In the genomic region with DNA sequence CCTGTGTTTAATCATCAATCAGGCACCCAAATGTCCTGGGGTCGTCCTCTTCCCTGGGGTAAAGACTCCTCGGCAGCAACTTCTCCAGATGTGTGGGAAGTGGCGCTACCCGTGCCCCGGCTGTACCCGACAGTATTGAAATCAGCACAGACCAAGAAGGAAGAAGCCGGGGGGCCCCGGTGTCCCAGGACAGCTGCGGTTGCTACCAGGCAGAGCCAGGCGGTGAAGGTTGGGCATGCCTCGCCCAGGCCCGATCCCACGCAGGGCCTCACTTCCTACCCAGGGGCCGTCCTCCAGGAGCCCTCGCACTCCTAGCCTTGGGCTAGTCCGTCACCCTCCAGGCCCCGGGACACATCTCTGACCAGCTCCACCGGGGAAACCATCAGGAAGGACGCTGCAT, we compare ENCODE assay signal across 24 cellular contexts. TPM values are rescaled to one million over a fixed set of nuclear protein-coding genes. Genes with fewer than 3 reads are reported as not detected.
DNase-seq lines count a peak whose midpoint lies in the region; ATAC-seq, FAIRE-seq and TF ChIP-seq lines count a peak whose summit lies in the region.
"Had no signal": no experiment of that assay in that cellular context is flagged by ENCODE, and none has a peak within 500 bp of the region (broad histone marks: within the 10 kb centered on the region; RNA-seq: fewer than 3 reads in every experiment).

No MANE protein-coding gene starts in this region.

- H3K4me3 Mint-ChIP-seq in activated naive CD4-positive, alpha-beta T cell treated with anti-CD3 and anti-CD28 coated beads for 36 hours: no peak overlapping the region
- H3K4me3 Mint-ChIP-seq: CD14-positive monocyte; CD4-positive, alpha-beta T cell; GM23338; H9 had no signal

- no peak for ATAC-seq in activated naive CD4-positive, alpha-beta T cell treated with anti-CD3 and anti-CD28 coated beads, Interleukin-2, amount 50 U/mL, for 72 hours
- ATAC-seq in K562: no peak
- no peak for ATAC-seq in GM21786 (IDR thresholded peaks at IDR 0.05; ENCODE audit: unreplicated experiment)
- ATAC-seq: GM12878, GM23338, HCT116 had no signal

- 94% methylated on average over 13 of the region's 19 CpGs for WGBS in K562 (ENCODE audit: insufficient coverage, low coverage, missing lambda C conversion rate)

- H3K4me1 ChIP-seq in BLaER1: peaks cover 51% of the 10 kb centered on the region
- peaks cover under 1 to 54% (median 46%) of the 10 kb centered on the region in 10 experiments; a peak in 18 of 20 replicates for H3K4me1 ChIP-seq in BLaER1 treated with 17β-estradiol and CSF1 and Interleukin-3, amounts not matched to agents 10 nM and 100 nM
- H3K4me1 ChIP-seq in K562 (replicated peaks in 1 of 2; ENCODE audit: control insufficient read depth in 2 of 2, insufficient read depth in 2 of 2, low read length in 2 of 2): peaks cover 0 to 19% of the 10 kb centered on the region in 2 experiments; a peak in 2 of 5 replicates

- peaks cover 3% of the 10 kb centered on the region for H3K4me1 Mint-ChIP-seq in activated naive CD4-positive, alpha-beta T cell treated with anti-CD3 and anti-CD28 coated beads for 36 hours (ENCODE audit: low read depth)
- H3K4me1 Mint-ChIP-seq: CD14-positive monocyte, GM23338, H9 had no signal

- H3K27me3 Mint-ChIP-seq in activated naive CD4-positive, alpha-beta T cell treated with anti-CD3 and anti-CD28 coated beads for 36 hours (ENCODE audit: low read depth): no peaks in the 10 kb centered on the region
- H3K27me3 Mint-ChIP-seq: CD4-positive, alpha-beta T cell; CD8-positive, alpha-beta memory T cell had no signal

- CTCF ChIA-PET in activated naive CD4-positive, alpha-beta T cell treated with anti-CD3 and anti-CD28 coated beads for 36 hours (lab: Charles Lee): no interaction called here
- CTCF ChIA-PET in K562 (lab: Yijun Ruan, JAX; ENCODE audit: low intra/inter-chr PET ratio): interaction anchor here (0.6 kb wide), 1 partner anchor 659 kb away, joined by 3 read pairs; no protein-coding TSS in a partner anchor

- no peak for TF ChIP-seq CTCF in K562 (IDR thresholded peaks at IDR 0.05 in 2 of 3, conservative IDR thresholded peaks at IDR 0.05 in 1 of 3; ENCODE audit: insufficient read depth in 2 of 3, low read depth in 1 of 3, low read length in 3 of 3)

- H3K27ac ChIP-seq in BLaER1: peak overlapping the region; percentile 69
- peak overlapping the region in 8 of 11 experiments; percentile 63 to 91 (median 74); a peak in 15 of 22 replicates for H3K27ac ChIP-seq in BLaER1 treated with 17β-estradiol and CSF1 and Interleukin-3, amounts not matched to agents 10 nM and 100 nM
- no peak overlapping the region for H3K27ac ChIP-seq in K562 (ENCODE audit: extremely low read depth, low read depth, low read length)

- no peaks in the 10 kb centered on the region for H3K27me3 ChIP-seq in BLaER1
- no peaks in the 10 kb centered on the region for H3K27me3 ChIP-seq in BLaER1 treated with 17β-estradiol and CSF1 and Interleukin-3, amounts not matched to agents 10 nM and 100 nM
- H3K27me3 ChIP-seq in K562 (ENCODE audit: control insufficient read depth in 2 of 2, insufficient read depth in 2 of 2, low read length in 2 of 2): no peaks in the 10 kb centered on the region

- peak overlapping the region; percentile 49; the same call in 1 of the 2 replicates for H3K4me2 ChIP-seq in BLaER1
- H3K4me2 ChIP-seq in BLaER1 treated with 17β-estradiol and CSF1 and Interleukin-3, amounts not matched to agents 10 nM and 100 nM: peak overlapping the region in 7 of 11 experiments; percentile 45 to 87 (median 77); a peak in 9 of 22 replicates
- H3K4me2 ChIP-seq in K562 (ENCODE audit: insufficient read depth, low read length): no peak overlapping the region
- H3K4me2 ChIP-seq: GM23338 had no signal

- TF ChIP-seq RAD21 in K562 (CRISPR knock-in tag; conservative IDR thresholded peaks at IDR 0.05 in 1 of 2, IDR thresholded peaks at IDR 0.05 in 1 of 2): no peak

- BruUV-seq in K562 (replicated peaks; lab: Mats Ljungman, UMichigan): TSS peak; percentile 31

- peak overlapping the region; percentile 30 for H3K27ac Mint-ChIP-seq in activated naive CD4-positive, alpha-beta T cell treated with anti-CD3 and anti-CD28 coated beads for 36 hours
- peak overlapping the region in 1 of 2 donors; percentile 60 for H3K27ac Mint-ChIP-seq in activated naive CD4-positive, alpha-beta T cell treated with anti-CD3 and anti-CD28 coated beads, Interleukin-2, amount 50 U/mL, for 72 hours
- H3K27ac Mint-ChIP-seq: CD4-positive, alpha-beta T cell; GM23338; H9 had no signal

- H3K36me3 Mint-ChIP-seq in activated naive CD4-positive, alpha-beta T cell treated with anti-CD3 and anti-CD28 coated beads for 36 hours (ENCODE audit: low read depth): peaks cover 7% of the 10 kb centered on the region
- H3K36me3 Mint-ChIP-seq in activated naive CD4-positive, alpha-beta T cell treated with anti-CD3 and anti-CD28 coated beads, Interleukin-2, amount 50 U/mL, for 72 hours: no peaks in the 10 kb centered on the region

- intact Hi-C loops in activated naive CD4-positive, alpha-beta T cell treated with anti-CD3 and anti-CD28 coated beads for 36 hours (cut with micrococcal nuclease): no loop called here
- intact Hi-C loops in K562 (cut with micrococcal nuclease): no loop called here

- H2AFZ ChIP-seq in K562 (ENCODE audit: low read depth, low read length): no peak overlapping the region
- H2AFZ ChIP-seq: GM23338 had no signal

- H3K9me3 Mint-ChIP-seq in activated naive CD4-positive, alpha-beta T cell treated with anti-CD3 and anti-CD28 coated beads for 36 hours: no peaks in the 10 kb centered on the region
- H3K9me3 Mint-ChIP-seq in activated naive CD4-positive, alpha-beta T cell treated with anti-CD3 and anti-CD28 coated beads, Interleukin-2, amount 50 U/mL, for 72 hours: no peaks in the 10 kb centered on the region
- H3K9me3 Mint-ChIP-seq: CD14-positive monocyte; CD4-positive, alpha-beta T cell; CD8-positive, alpha-beta memory T cell; GM23338; H9 had no signal

- H3K36me3 ChIP-seq in BLaER1 (peaks cover 99% of the 10 kb centered on the region), K562 (ENCODE audit: control insufficient read depth, insufficient read depth, low read length) (peaks cover 83% of the 10 kb centered on the region; the same call in 2 of the 3 replicates)
- peaks cover 88 to 100% (median 96%) of the 10 kb centered on the region in 11 experiments for H3K36me3 ChIP-seq in BLaER1 treated with 17β-estradiol and CSF1 and Interleukin-3, amounts not matched to agents 10 nM and 100 nM

- no peak for TF ChIP-seq POLR2A in K562 (conservative IDR thresholded peaks at IDR 0.05)

- no peaks in the 10 kb centered on the region for H3K79me2 ChIP-seq in K562 (ENCODE audit: control insufficient read depth, insufficient read depth, low read length)

- H4K20me1 ChIP-seq in BLaER1: peaks cover 26% of the 10 kb centered on the region
- peaks cover 0 to 92% (median 10%) of the 10 kb centered on the region in 11 experiments; a peak in 14 of 22 replicates for H4K20me1 ChIP-seq in BLaER1 treated with 17β-estradiol and CSF1 and Interleukin-3, amounts not matched to agents 10 nM and 100 nM
- no peaks in the 10 kb centered on the region for H4K20me1 ChIP-seq in K562 (replicated peaks; ENCODE audit: control insufficient read depth, insufficient read depth, low read length)

- POLR2A ChIA-PET in K562 (lab: Yijun Ruan, JAX): interaction anchor here (1.4 kb wide), 1 partner anchor 9 kb away, joined by 4 read pairs; no protein-coding TSS in a partner anchor

- no peak for TF ChIP-seq EP300 in K562 (IDR thresholded peaks at IDR 0.05; ENCODE audit: low read length)

- peaks cover 2% of the 10 kb centered on the region for H3K9me1 ChIP-seq in K562 (ENCODE audit: control insufficient read depth, insufficient read depth, low read length)

- peak overlapping the region; percentile 65; the same call in 1 of the 2 replicates for H3K9ac ChIP-seq in BLaER1
- H3K9ac ChIP-seq in BLaER1 treated with 17β-estradiol and CSF1 and Interleukin-3, amounts not matched to agents 10 nM and 100 nM: peak overlapping the region in 8 of 11 experiments; percentile 15 to 70 (median 60); a peak in 10 of 22 replicates
- no peak overlapping the region; a peak in 1 of 4 replicates for H3K9ac ChIP-seq in K562 (ENCODE audit: insufficient read depth in 1 of 2, low read depth in 2 of 2, low read length in 2 of 2)

- FAIRE-seq in K562 (lab: Jason Lieb, UNC): no peak
- FAIRE-seq: D721Med, GM12878, GM19239 had no signal

- in situ Hi-C loops in K562 (cut with MboI): no loop called here

- no peak for DNase-seq in activated naive CD4-positive, alpha-beta T cell treated with anti-CD3 and anti-CD28 coated beads for 36 hours
- no peak for DNase-seq in activated naive CD4-positive, alpha-beta T cell treated with anti-CD3 and anti-CD28 coated beads, Interleukin-2, amount 50 U/mL, for 72 hours (ENCODE audit: low spot score in 2 of 2)
- no peak for DNase-seq in K562 (ENCODE audit: extremely low read depth in 1 of 4, low spot score in 3 of 4)
- no peak for DNase-seq in NCI-H345 (lab: John Stamatoyannopoulos, UW)
- DNase-seq: CD4-positive, alpha-beta T cell; CD8-positive, alpha-beta memory T cell; DMS 273 treated with DMSO at 0.1 percent for 48 hours; DMS79; EL; GDM1; H9 had no signal

- no peak overlapping the region for H3K4me3 ChIP-seq in BLaER1
- no peak overlapping the region for H3K4me3 ChIP-seq in BLaER1 treated with 17β-estradiol and CSF1 and Interleukin-3, amounts not matched to agents 10 nM and 100 nM
- no peak overlapping the region for H3K4me3 ChIP-seq in K562
- H3K4me3 ChIP-seq: GM12878, GM23338 had no signal

- no peaks in the 10 kb centered on the region for H3K9me3 ChIP-seq in BLaER1
- H3K9me3 ChIP-seq in BLaER1 treated with 17β-estradiol and CSF1 and Interleukin-3, amounts not matched to agents 10 nM and 100 nM (replicated peaks in 1 of 11): no peaks in the 10 kb centered on the region
- H3K9me3 ChIP-seq in K562 (replicated peaks; ENCODE audit: control insufficient read depth, insufficient read depth, low read depth, low read length): no peaks in the 10 kb centered on the region

RNA-seq across cellular contexts. Expression of a gene that starts 9.0 kb away (rescaled TPM):
- total RNA-seq in activated naive CD4-positive, alpha-beta T cell treated with anti-CD3 and anti-CD28 coated beads for 36 hours: 1 to 10 TPM in 1 of 2 experiments, under 1 TPM in 1; 0.74 to 1.8 TPM
- total RNA-seq in activated naive CD4-positive, alpha-beta T cell treated with anti-CD3 and anti-CD28 coated beads, Interleukin-2, amount 50 U/mL, for 72 hours: 1 to 10 TPM; 2.6 to 3.6 TPM
- total RNA-seq in K562 (2011; cell fraction: chromatin; rRNA removed; ENCODE audit: low replicate concordance): 1.2 and 4.8 TPM in 2 replicates
- total RNA-seq in K562 (2011; cell fraction: nucleolus; rRNA removed): 2.5 and 3.0 TPM in 2 replicates
- total RNA-seq in K562 (2011; cell fraction: nucleoplasm; rRNA removed): 1.5 and 2.7 TPM in 2 replicates
- total RNA-seq in K562 (2014; rRNA removed) (0.04 TPM in 1 of 2 replicates, not detected in the other), K562 (2014; rRNA removed; fragmentation: Illumina TruSeq; extraction: Trizol) (not detected in 2 replicates), K562 (2015; rRNA removed; fragmentation: Illumina TruSeq; extraction: Trizol) (0.18 TPM in 1 of 2 replicates, not detected in the other), K562 (2021) (0.22 and 0.42 TPM in 2 replicates)
- polyA plus RNA-seq in K562 (2011; rRNA removed) (0.15 and 0.19 TPM in 2 replicates), K562 (2014; fragmentation: Illumina TruSeq; extraction: Trizol) (not detected in 2 replicates), K562 (2014; fragmentation: Nextera tagmentation; extraction: Ambion mirVana) (not detected), K562 (2014; rRNA removed) (0.03 and 1.4 TPM in 2 replicates)
- 0.04 TPM in 1 of 2 replicates, not detected in the other for polyA plus RNA-seq in K562 (2011; cell fraction: cytosol; rRNA removed)
- 1.1 and 2.4 TPM in 2 replicates for polyA plus RNA-seq in K562 (2011; cell fraction: nucleus; rRNA removed)
- polyA plus RNA-seq in K562 (2012): 0.39 and 4.2 TPM in 2 replicates
- not detected in 2 replicates for polyA minus RNA-seq in K562 (2011; rRNA and poly(A)+ RNA removed)
- not detected in 2 replicates for polyA minus RNA-seq in K562 (2011; cell fraction: cytosol; rRNA and poly(A)+ RNA removed)
- 0.33 and 0.54 TPM in 2 replicates for polyA minus RNA-seq in K562 (2011; cell fraction: nucleus; rRNA and poly(A)+ RNA removed)
- total RNA-seq: GM23338, H4 had no signal
- polyA plus RNA-seq: CD14-positive monocyte; CD8-positive, alpha-beta memory T cell had no signal

RNA-seq across cellular contexts. Expression of a gene that starts 21.5 kb away (rescaled TPM):
- 10 to 100 TPM; 31.7 to 34.5 TPM for total RNA-seq in activated naive CD4-positive, alpha-beta T cell treated with anti-CD3 and anti-CD28 coated beads for 36 hours
- 100 to 1,000 TPM in 1 of 2 donors, 10 to 100 TPM in 1; 43.2 to 138 TPM for total RNA-seq in activated naive CD4-positive, alpha-beta T cell treated with anti-CD3 and anti-CD28 coated beads, Interleukin-2, amount 50 U/mL, for 72 hours
- total RNA-seq in K562 (2011; cell fraction: chromatin; rRNA removed; ENCODE audit: low replicate concordance): 211 and 640 TPM in 2 replicates
- total RNA-seq in K562 (2011; cell fraction: nucleolus; rRNA removed): 395 and 397 TPM in 2 replicates
- 230 and 249 TPM in 2 replicates for total RNA-seq in K562 (2011; cell fraction: nucleoplasm; rRNA removed)
- total RNA-seq in K562 (2014; rRNA removed): 56.3 and 60.8 TPM in 2 replicates
- total RNA-seq in K562 (2014; rRNA removed; fragmentation: Illumina TruSeq; extraction: Trizol): 8.4 and 10.7 TPM in 2 replicates
- 19.6 and 22.4 TPM in 2 replicates for total RNA-seq in K562 (2015; rRNA removed; fragmentation: Illumina TruSeq; extraction: Trizol)
- total RNA-seq in K562 (2021): 85.3 and 97.0 TPM in 2 replicates
- 18.2 and 29.5 TPM in 2 replicates for polyA plus RNA-seq in K562 (2011; rRNA removed)
- 15.2 and 41.1 TPM in 2 replicates for polyA plus RNA-seq in K562 (2011; cell fraction: cytosol; rRNA removed)
- 239 and 402 TPM in 2 replicates for polyA plus RNA-seq in K562 (2011; cell fraction: nucleus; rRNA removed)
- 92.4 and 190 TPM in 2 replicates for polyA plus RNA-seq in K562 (2012)
- polyA plus RNA-seq in K562 (2014; fragmentation: Illumina TruSeq; extraction: Trizol): 18.7 and 39.3 TPM in 2 replicates
- polyA plus RNA-seq in K562 (2014; fragmentation: Nextera tagmentation; extraction: Ambion mirVana): under 1 TPM; 0.06 TPM
- 81.5 and 126 TPM in 2 replicates for polyA plus RNA-seq in K562 (2014; rRNA removed)
- polyA minus RNA-seq in K562 (2011; rRNA and poly(A)+ RNA removed): 9.3 and 23.0 TPM in 2 replicates
- polyA minus RNA-seq in K562 (2011; cell fraction: cytosol; rRNA and poly(A)+ RNA removed): 19.6 and 27.9 TPM in 2 replicates
- polyA minus RNA-seq in K562 (2011; cell fraction: nucleus; rRNA and poly(A)+ RNA removed): 70.2 and 71.9 TPM in 2 replicates

RNA-seq across cellular contexts. Expression of a gene that starts 22.4 kb away (rescaled TPM):
- under 1 TPM in 1 of 2 experiments, not detected in 1; 0.31 TPM for total RNA-seq in activated naive CD4-positive, alpha-beta T cell treated with anti-CD3 and anti-CD28 coated beads for 36 hours
- under 1 TPM in 1 of 2 donors, not detected in 1; 0.27 TPM for total RNA-seq in activated naive CD4-positive, alpha-beta T cell treated with anti-CD3 and anti-CD28 coated beads, Interleukin-2, amount 50 U/mL, for 72 hours
- not detected in 2 replicates for total RNA-seq in K562 (2011; cell fraction: chromatin; rRNA removed; ENCODE audit: low replicate concordance)
- total RNA-seq in K562 (2011; cell fraction: nucleolus; rRNA removed): not detected in 2 replicates
- total RNA-seq in K562 (2011; cell fraction: nucleoplasm; rRNA removed): not detected in 2 replicates
- total RNA-seq in K562 (2014; rRNA removed) (not detected in 2 replicates), K562 (2014; rRNA removed; fragmentation: Illumina TruSeq; extraction: Trizol) (not detected in 2 replicates), K562 (2015; rRNA removed; fragmentation: Illumina TruSeq; extraction: Trizol) (not detected in 2 replicates), K562 (2021) (not detected in 2 replicates)
- polyA plus RNA-seq in K562 (2011; rRNA removed) (not detected in 2 replicates), K562 (2014; fragmentation: Illumina TruSeq; extraction: Trizol) (not detected in 2 replicates), K562 (2014; fragmentation: Nextera tagmentation; extraction: Ambion mirVana) (not detected), K562 (2014; rRNA removed) (not detected in 2 replicates)
- not detected in 2 replicates for polyA plus RNA-seq in K562 (2011; cell fraction: cytosol; rRNA removed)
- polyA plus RNA-seq in K562 (2011; cell fraction: nucleus; rRNA removed): not detected in 2 replicates
- not detected in 2 replicates for polyA plus RNA-seq in K562 (2012)
- not detected in 2 replicates for polyA minus RNA-seq in K562 (2011; rRNA and poly(A)+ RNA removed)
- not detected in 2 replicates for polyA minus RNA-seq in K562 (2011; cell fraction: cytosol; rRNA and poly(A)+ RNA removed)
- polyA minus RNA-seq in K562 (2011; cell fraction: nucleus; rRNA and poly(A)+ RNA removed): not detected in 2 replicates
- total RNA-seq: A172, A673, GM12878, GM23338, H4, H9 had no signal
- polyA plus RNA-seq: BJ; CD14-positive monocyte; CD8-positive, alpha-beta memory T cell; GM12878; GM23338 had no signal

RNA-seq across cellular contexts. Expression of a gene that starts 32.8 kb away (rescaled TPM):
- total RNA-seq in activated naive CD4-positive, alpha-beta T cell treated with anti-CD3 and anti-CD28 coated beads for 36 hours: 10 to 100 TPM; 11.2 to 12.2 TPM
- 10 to 100 TPM; 12.4 to 15.2 TPM for total RNA-seq in activated naive CD4-positive, alpha-beta T cell treated with anti-CD3 and anti-CD28 coated beads, Interleukin-2, amount 50 U/mL, for 72 hours
- 18.2 and 43.0 TPM in 2 replicates for total RNA-seq in K562 (2011; cell fraction: chromatin; rRNA removed; ENCODE audit: low replicate concordance)
- 45.9 and 52.7 TPM in 2 replicates for total RNA-seq in K562 (2011; cell fraction: nucleolus; rRNA removed)
- total RNA-seq in K562 (2011; cell fraction: nucleoplasm; rRNA removed): 35.9 and 40.4 TPM in 2 replicates
- total RNA-seq in K562 (2014; rRNA removed) (48.7 and 49.7 TPM in 2 replicates), K562 (2014; rRNA removed; fragmentation: Illumina TruSeq; extraction: Trizol) (12.3 and 15.4 TPM in 2 replicates), K562 (2015; rRNA removed; fragmentation: Illumina TruSeq; extraction: Trizol) (34.4 and 35.6 TPM in 2 replicates), K562 (2021) (31.9 and 35.3 TPM in 2 replicates)
- polyA plus RNA-seq in K562 (2011; rRNA removed) (46.1 and 47.0 TPM in 2 replicates), K562 (2014; fragmentation: Illumina TruSeq; extraction: Trizol) (20.5 and 37.8 TPM in 2 replicates), K562 (2014; fragmentation: Nextera tagmentation; extraction: Ambion mirVana) (1 to 10 TPM; 1.3 to 3.9 TPM), K562 (2014; rRNA removed) (43.9 and 50.0 TPM in 2 replicates)
- 52.6 and 64.3 TPM in 2 replicates for polyA plus RNA-seq in K562 (2011; cell fraction: cytosol; rRNA removed)
- 44.3 and 47.3 TPM in 2 replicates for polyA plus RNA-seq in K562 (2011; cell fraction: nucleus; rRNA removed)
- polyA plus RNA-seq in K562 (2012): 16.8 and 31.2 TPM in 2 replicates
- polyA minus RNA-seq in K562 (2011; rRNA and poly(A)+ RNA removed): 10.9 and 12.0 TPM in 2 replicates
- polyA minus RNA-seq in K562 (2011; cell fraction: cytosol; rRNA and poly(A)+ RNA removed): 8.9 and 11.7 TPM in 2 replicates
- polyA minus RNA-seq in K562 (2011; cell fraction: nucleus; rRNA and poly(A)+ RNA removed): 9.6 and 14.0 TPM in 2 replicates

RNA-seq across cellular contexts. Expression of a gene that starts 35.4 kb away (rescaled TPM):
- total RNA-seq in activated naive CD4-positive, alpha-beta T cell treated with anti-CD3 and anti-CD28 coated beads for 36 hours: not detected
- total RNA-seq in activated naive CD4-positive, alpha-beta T cell treated with anti-CD3 and anti-CD28 coated beads, Interleukin-2, amount 50 U/mL, for 72 hours: not detected
- total RNA-seq in K562 (2011; cell fraction: chromatin; rRNA removed; ENCODE audit: low replicate concordance): not detected in 2 replicates
- total RNA-seq in K562 (2011; cell fraction: nucleolus; rRNA removed): not detected in 2 replicates
- not detected in 2 replicates for total RNA-seq in K562 (2011; cell fraction: nucleoplasm; rRNA removed)
- total RNA-seq in K562 (2014; rRNA removed) (not detected in 2 replicates), K562 (2014; rRNA removed; fragmentation: Illumina TruSeq; extraction: Trizol) (not detected in 2 replicates), K562 (2015; rRNA removed; fragmentation: Illumina TruSeq; extraction: Trizol) (not detected in 2 replicates), K562 (2021) (0.11 and 0.38 TPM in 2 replicates)
- polyA plus RNA-seq in K562 (2011; rRNA removed) (not detected in 2 replicates), K562 (2014; fragmentation: Illumina TruSeq; extraction: Trizol) (not detected in 2 replicates), K562 (2014; fragmentation: Nextera tagmentation; extraction: Ambion mirVana) (not detected), K562 (2014; rRNA removed) (not detected in 2 replicates)
- polyA plus RNA-seq in K562 (2011; cell fraction: cytosol; rRNA removed): 0.07 TPM in 1 of 2 replicates, not detected in the other
- 0.09 TPM in 1 of 2 replicates, not detected in the other for polyA plus RNA-seq in K562 (2011; cell fraction: nucleus; rRNA removed)
- polyA plus RNA-seq in K562 (2012): not detected in 2 replicates
- not detected in 2 replicates for polyA minus RNA-seq in K562 (2011; rRNA and poly(A)+ RNA removed)
- polyA minus RNA-seq in K562 (2011; cell fraction: cytosol; rRNA and poly(A)+ RNA removed): not detected in 2 replicates
- polyA minus RNA-seq in K562 (2011; cell fraction: nucleus; rRNA and poly(A)+ RNA removed): not detected in 2 replicates
- total RNA-seq: A172; A673; CD4-positive, alpha-beta T cell; CD8-positive, alpha-beta memory T cell; GM12878; GM23338; H4; H9 had no signal
- polyA plus RNA-seq: BJ; CD14-positive monocyte; CD8-positive, alpha-beta memory T cell; GM12878; GM23338 had no signal

Comparison
In these comparisons a context has a peak if more than half of its experiments do, and no peak if none do; other contexts are left out.
1. H3K9ac ChIP-seq: peak in BLaER1 (single experiment) and BLaER1 treated with 17β-estradiol and CSF1 and Interleukin-3, amounts not matched to agents 10 nM and 100 nM (8 of 11); none in K562 (0 of 2).